2 cellular contexts compared by ENCODE assay signal in genomic region chr6:35518566-35519312, GRCh38.
TF ChIP-seq lines count a peak whose summit lies in the region.

No MANE protein-coding gene starts in this region.

TF ChIP-seq in HepG2, 621 proteins besides CTCF, POLR2A, EP300 and RAD21:
- TF ChIP-seq NFRKB (IDR thresholded peaks at IDR 0.05) (no peak), ZNF121 (CRISPR knock-in tag; IDR thresholded peaks at IDR 0.05) (peak; percentile 64), KAT8 (CRISPR knock-in tag; IDR thresholded peaks at IDR 0.05) (no peak), ZMYM3 (CRISPR knock-in tag; IDR thresholded peaks at IDR 0.05) (peak; percentile 75), ZNF746 (CRISPR knock-in tag; IDR thresholded peaks at IDR 0.05) (no peak), ZKSCAN1 (IDR thresholded peaks at IDR 0.05; ENCODE audit: low read length) (peak; percentile 85), ZNF768 (CRISPR knock-in tag; IDR thresholded peaks at IDR 0.05) (peak; percentile 85; the same call in 1 of the 2 replicates), ZNF552 (CRISPR knock-in tag; IDR thresholded peaks at IDR 0.05; ENCODE audit: borderline replicate concordance) (no peak), BCL3 (CRISPR knock-in tag; IDR thresholded peaks at IDR 0.05) (no peak), PPARG (CRISPR knock-in tag; conservative IDR thresholded peaks at IDR 0.05) (no peak), KLF15 (CRISPR knock-in tag; IDR thresholded peaks at IDR 0.05; ENCODE audit: borderline replicate concordance) (no peak), PHF20 (CRISPR knock-in tag; IDR thresholded peaks at IDR 0.05) (no peak)

TF ChIP-seq in K562, 482 proteins besides CTCF, POLR2A, EP300 and RAD21:
- peak; percentile 63; the same call in 1 of the 2 replicates for TF ChIP-seq HDAC2 (IDR thresholded peaks at IDR 0.05)
- TF ChIP-seq RCOR1 (IDR thresholded peaks at IDR 0.05; ENCODE audit: borderline replicate concordance in 1 of 2, low read depth in 2 of 2, low read length in 2 of 2): peak in 1 of 2 experiments; percentile 56; a peak in 1 of 4 replicates
- TF ChIP-seq ZKSCAN1 (IDR thresholded peaks at IDR 0.05; ENCODE audit: low read depth, low read length): peak; percentile 89
- peak; percentile 94 for TF ChIP-seq BCOR (IDR thresholded peaks at IDR 0.05)
- TF ChIP-seq ADNP (tag; IDR thresholded peaks at IDR 0.05): peak; percentile 64
- peak; percentile 90 for TF ChIP-seq RBM25 (IDR thresholded peaks at IDR 0.05; ENCODE audit: low read depth, low read length, severe bottlenecking)
- peak; percentile 76 for TF ChIP-seq ZNF121 (CRISPR knock-in tag; conservative IDR thresholded peaks at IDR 0.05)
- no peak for TF ChIP-seq ILK (tag; IDR thresholded peaks at IDR 0.05; ENCODE audit: borderline replicate concordance, low read depth)
- no peak for TF ChIP-seq CSDE1 (IDR thresholded peaks at IDR 0.05)
- no peak for TF ChIP-seq ARID1B (IDR thresholded peaks at IDR 0.05)
- TF ChIP-seq CBX1 (IDR thresholded peaks at IDR 0.05; ENCODE audit: low read depth): peak; percentile 55; the same call in 1 of the 2 replicates
- peak; percentile 70; the same call in 1 of the 2 replicates for TF ChIP-seq SMARCA5 (IDR thresholded peaks at IDR 0.05)
- peak; percentile 57 to 84; a peak in 3 of 4 replicates for TF ChIP-seq KDM1A (IDR thresholded peaks at IDR 0.05)
- peak; percentile 71 for TF ChIP-seq ZFP36 (IDR thresholded peaks at IDR 0.05; ENCODE audit: low read depth, low read length, partially characterized antibody)
- TF ChIP-seq ZNF551 (CRISPR knock-in tag; IDR thresholded peaks at IDR 0.05): no peak
- no peak for TF ChIP-seq IRF2 (CRISPR knock-in tag; IDR thresholded peaks at IDR 0.05)
